Comparison of ENCODE assay signal across 8 cellular contexts in genomic region chr9:94213513-94214124, GRCh38. TPM values are rescaled to one million over a fixed set of nuclear protein-coding genes. Genes with fewer than 3 reads are reported as not detected.
DNase-seq lines count a peak whose midpoint lies in the region; ATAC-seq, FAIRE-seq and TF ChIP-seq lines count a peak whose summit lies in the region.

No MANE protein-coding gene starts in this region.

- no peak for TF ChIP-seq POLR2A in transverse colon (IDR thresholded peaks at IDR 0.05)

- H3K36me3 ChIP-seq in pancreas: no peaks in the 10 kb centered on the region
- H3K36me3 ChIP-seq in transverse colon: no peaks in the 10 kb centered on the region

- peak; percentile 93 for TF ChIP-seq CTCF in HFFc6 (IDR thresholded peaks at IDR 0.05)
- TF ChIP-seq CTCF in pancreas (IDR thresholded peaks at IDR 0.05): peak; percentile 68 to 80 (median 70)
- TF ChIP-seq CTCF in transverse colon (IDR thresholded peaks at IDR 0.05): peak; percentile 80 to 89 (median 86)

- 9 to 10% methylated on average over 12 of the region's 12 CpGs for WGBS in pancreas, 2 donors
- WGBS in transverse colon (ENCODE audit: low coverage in 1 of 2), 2 donors: 12% methylated on average over 8 to 12 of the region's 12 CpGs

- peaks cover 10% of the 10 kb centered on the region for H3K27me3 Mint-ChIP-seq in HFFc6 (ENCODE audit: insufficient read depth)

- FAIRE-seq in pancreas (lab: Jason Lieb, UNC): peak; percentile 85

- H3K4me1 ChIP-seq in pancreas: no peaks in the 10 kb centered on the region
- H3K4me1 ChIP-seq in transverse colon: no peaks in the 10 kb centered on the region

- H3K27ac Mint-ChIP-seq in HFFc6: no peak overlapping the region

- no peak for TF ChIP-seq EP300 in transverse colon (IDR thresholded peaks at IDR 0.05; ENCODE audit: low read depth)

- H3K9me3 Mint-ChIP-seq in HFFc6: peaks cover under 1% of the 10 kb centered on the region; the same call in 1 of the 2 replicates

- H3K27ac ChIP-seq in pancreas: no peak overlapping the region
- no peak overlapping the region for H3K27ac ChIP-seq in transverse colon

- intact Hi-C loops in pancreas (cut with DNase I): loop anchor here in 1 of 3 donors (5.0 kb wide), 1 partner anchor 146 kb away; no protein-coding TSS in a partner anchor
- intact Hi-C loops in transverse colon (cut with DNase I; ENCODE audit: low total_unique reads): loop anchor here (2.0 kb wide), 1 partner anchor 149 kb away; no protein-coding TSS in a partner anchor

- H3K27me3 ChIP-seq in pancreas (no peaks in the 10 kb centered on the region), transverse colon (no peaks in the 10 kb centered on the region)

- H3K9me3 ChIP-seq in pancreas (no peaks in the 10 kb centered on the region), transverse colon (no peaks in the 10 kb centered on the region)

- no peak overlapping the region for H3K4me3 ChIP-seq in pancreas
- H3K4me3 ChIP-seq in transverse colon: no peak overlapping the region

- ATAC-seq in pancreas: peak; percentile 97 to 100 (median 100)

- H3K4me3 Mint-ChIP-seq in HFFc6: no peak overlapping the region

- in situ Hi-C loops in SK-MEL-5 (cut with HindIII; ENCODE audit: low pct_unique_long_range_greater_than_20kb, low sequenced_read_pairs): no loop called here
- in situ Hi-C loops in transverse colon (cut with MboI; ENCODE audit: low pct_ligation_motif_present in 1 of 4, low pct_unique_long_range_greater_than_20kb in 1 of 4, low sequenced_read_pairs in 3 of 4): loop anchor here in 2 of 4 donors (5.0 to 25.0 kb wide), 3 partner anchors 146 to 526 kb away; no protein-coding TSS in a partner anchor

- H3K36me3 Mint-ChIP-seq in HFFc6 (ENCODE audit: low read depth): no peaks in the 10 kb centered on the region

- peaks cover 18% of the 10 kb centered on the region for H3K4me1 Mint-ChIP-seq in HFFc6 (ENCODE audit: low read depth)

- peak; percentile 46 for DNase-seq in GF-D8 (lab: John Stamatoyannopoulos, UW)
- DNase-seq in HFFc6: peak; percentile 53
- peak; percentile 71 for DNase-seq in NCI-H1092 treated with DMSO at 0.1 percent for 48 hours (lab: John Stamatoyannopoulos, UW)
- peak; percentile 86 for DNase-seq in SK-MEL-5 (ENCODE audit: low read depth, low spot score)
- peak; percentile 11 to 43 (median 34) for DNase-seq in activated naive CD4-positive, alpha-beta T cell (lab: John Stamatoyannopoulos, UW)
- peak; percentile 82 for DNase-seq in germinal center (ENCODE audit: low spot score)
- peak; percentile 56 to 80 (median 68) for DNase-seq in pancreas
- DNase-seq in transverse colon: peak; percentile 76

RNA-seq across cellular contexts. Expression of gene ZNF169, which starts 45.5 kb away (rescaled TPM):
- 1 to 10 TPM; 1.1 to 2.0 (median 1.8) TPM for total RNA-seq in HFFc6 (2021; fragmentation: NEBNext Ultra II Directional; extraction: Animal tissue kit (Norgen Biotek cat#: 25700))
- 3.5 and 6.3 TPM in 2 replicates for total RNA-seq in SK-MEL-5 (2014; rRNA removed; shearing (Covaris generic))
- polyA plus RNA-seq in SK-MEL-5 (2015; cell fraction: cytosol; rRNA removed): 1.7 and 1.9 TPM in 2 replicates
- polyA plus RNA-seq in SK-MEL-5 (2015; cell fraction: nucleus; rRNA removed): 29.5 and 37.3 TPM in 2 replicates
- total RNA-seq in pancreas: 1 to 10 TPM; 1.2 to 3.0 (median 2.2) TPM
- 1 to 10 TPM; 2.8 to 3.2 TPM for polyA plus RNA-seq in pancreas
- total RNA-seq in transverse colon: 10 to 100 TPM in 3 of 4 donors, 1 to 10 TPM in 1; 8.6 to 67.3 (median 26.3) TPM

Comparison
In these comparisons a context has a peak if more than half of its experiments do, and no peak if none do; other contexts are left out.
1. DNase-seq: peak in every context shown above with its lines; median percentile 86 in SK-MEL-5; 82 in germinal center; 76 in transverse colon; 71 in NCI-H1092 treated with DMSO at 0.1 percent for 48 hours; 68 in pancreas; 53 in HFFc6; 46 in GF-D8; 34 in activated naive CD4-positive, alpha-beta T cell.